21 cellular contexts compared by ENCODE assay signal in the genomic region with DNA sequence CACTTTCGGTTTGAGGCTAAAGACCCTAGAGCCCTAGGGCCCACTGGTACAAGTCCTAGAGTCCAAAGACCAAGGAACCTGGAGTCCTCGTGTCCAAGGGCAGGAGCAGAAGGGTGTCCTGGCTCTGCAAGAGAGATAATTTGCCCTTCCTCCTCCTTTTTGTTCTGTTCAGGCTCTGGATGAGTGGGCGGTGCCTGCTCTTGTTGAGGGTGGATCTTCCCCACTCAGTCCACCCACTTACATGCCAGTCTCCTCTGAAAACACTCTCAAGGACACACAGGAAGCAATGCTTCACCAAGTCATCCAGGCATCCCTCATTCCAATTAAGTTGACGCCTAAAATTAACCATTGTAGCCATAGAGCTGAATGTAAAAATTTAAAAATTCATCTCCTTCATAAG.
"Had no signal": no experiment of that assay in that cellular context is flagged by ENCODE, and none has a peak within 500 bp of the region (broad histone marks: within the 10 kb centered on the region; RNA-seq: fewer than 3 reads in every experiment).

No MANE protein-coding gene starts in this region.

- H3K9me3 ChIP-seq: esophagus muscularis mucosa, gastroesophageal sphincter, left ventricle myocardium inferior, lower lobe of right lung, right atrium auricular region, sigmoid colon, stomach, thoracic aorta, upper lobe of left lung, uterus had no signal

- H3K4me3 ChIP-seq: esophagus muscularis mucosa, gastroesophageal sphincter, left ventricle myocardium inferior, lower lobe of right lung, right atrium auricular region, sigmoid colon, skin epidermis, stomach, thoracic aorta, upper lobe of left lung, uterus had no signal

- H3K4me1 ChIP-seq: right atrium auricular region, uterus had no signal

- H3K27me3 ChIP-seq: esophagus muscularis mucosa, gastroesophageal sphincter, right atrium auricular region, sigmoid colon, stomach, upper lobe of left lung, uterus had no signal

- H3K27ac ChIP-seq: epithelial cell of prostate, esophagus muscularis mucosa, gastroesophageal sphincter, left ventricle myocardium inferior, lower lobe of right lung, right atrium auricular region, sigmoid colon, skin epidermis, stomach, thoracic aorta, upper lobe of left lung, uterus had no signal

- DNase-seq: effector memory CD8-positive, alpha-beta T cell; glutamatergic neuron; immature natural killer cell; left cardiac atrium; left ventricle myocardium inferior; lower lobe of right lung; naive thymus-derived CD8-positive, alpha-beta T cell; posterior cingulate gyrus; sigmoid colon; stimulated activated CD4-positive, alpha-beta T cell treated with anti-CD3 and anti-CD28 coated beads, Interleukin-12 subunit alpha, Interleukin-12 subunit beta, amount 100 ng/mL, for 4 hours; stimulated activated naive CD4-positive, alpha-beta T cell; stomach; substantia nigra; upper lobe of left lung; uterus had no signal

- H3K36me3 ChIP-seq: esophagus muscularis mucosa, gastroesophageal sphincter, left ventricle myocardium inferior, lower lobe of right lung, right atrium auricular region, sigmoid colon, stomach, thoracic aorta, upper lobe of left lung, uterus had no signal
